In the genomic region with DNA sequence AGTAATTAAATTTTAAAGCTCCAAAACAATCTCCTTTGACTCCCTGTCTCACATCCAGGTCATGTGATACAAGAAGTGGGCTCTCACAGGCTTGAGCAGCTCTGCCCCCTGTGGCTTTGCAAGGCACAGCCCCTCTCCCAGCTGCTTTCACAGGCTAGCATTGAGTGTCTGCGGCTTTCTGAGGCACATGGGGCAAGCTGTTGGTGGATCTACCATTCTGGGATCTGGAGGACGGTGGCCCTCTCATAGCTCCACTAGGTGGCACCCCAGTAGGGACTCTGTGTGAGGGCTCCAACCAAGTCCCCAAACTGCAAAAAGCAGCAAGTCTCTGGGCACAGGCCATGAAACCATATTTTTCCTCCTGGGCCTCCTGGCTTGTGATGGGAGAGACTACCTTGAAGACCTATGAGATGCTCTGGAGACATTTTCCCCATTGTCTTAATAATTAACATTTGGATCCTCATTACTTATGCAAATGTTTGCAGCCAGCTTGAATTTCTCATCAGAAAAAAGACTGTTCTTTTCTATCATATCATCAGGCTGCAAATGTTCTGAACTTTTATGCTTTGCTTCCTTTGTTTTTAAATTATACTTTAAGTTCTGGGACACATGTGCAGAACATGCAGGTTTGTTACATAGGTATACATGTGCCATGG, we compare ENCODE assay signal across 8 cellular contexts.
A peak's percentile ranks its signal among the peaks of the same experiment; 100 is the strongest.
DNase-seq lines count a peak whose midpoint lies in the region; ATAC-seq, FAIRE-seq and TF ChIP-seq lines count a peak whose summit lies in the region.

No MANE protein-coding gene starts in this region.

- DNase-seq in AG10803 (ENCODE audit: low read depth) (peak; percentile 18), GM13977 (ENCODE audit: low spot score) (no peak), NCI-H146 treated with DMSO at 0.1 percent for 48 hours (lab: John Stamatoyannopoulos, UW; ENCODE audit: unreplicated experiment) (peak; percentile 0), fibroblast of gingiva (ENCODE audit: low read depth) (peak; percentile 16), 8988T (no peak), urothelium cell line (ENCODE audit: low spot score) (no peak), lower lobe of right lung (no peak)
- no peak for DNase-seq in activated CD8-positive, alpha-beta memory T cell treated with anti-CD3 and anti-CD28 coated beads for 24 hours

- intact Hi-C loops in lower lobe of right lung (cut with DNase I) = no loop called here

- peaks cover 4% of the 10 kb centered on the region for H3K9me3 ChIP-seq in lower lobe of right lung

- H3K27ac ChIP-seq in lower lobe of right lung = no peak overlapping the region

- TF ChIP-seq CTCF in AG10803 (conservative IDR thresholded peaks at IDR 0.05; ENCODE audit: low read length) (peak; percentile 53), GM13977 (IDR thresholded peaks at IDR 0.05; ENCODE audit: extremely low read depth, insufficient read depth, missing control alignments) (peak; percentile 57), lower lobe of right lung (IDR thresholded peaks at IDR 0.05) (no peak)

- H3K36me3 ChIP-seq in lower lobe of right lung = no peaks in the 10 kb centered on the region

- FAIRE-seq in urothelium cell line (lab: Jason Lieb, UNC) = no peak

- no peak for ATAC-seq in lower lobe of right lung

- in situ Hi-C loops in GM13977 (cut with MboI; ENCODE audit: low pct_unique_long_range_greater_than_20kb, low sequenced_read_pairs, unreplicated experiment) = no loop called here

- no peaks in the 10 kb centered on the region for H3K27me3 ChIP-seq in lower lobe of right lung (ENCODE audit: low read depth)

- H3K4me1 ChIP-seq in lower lobe of right lung = no peaks in the 10 kb centered on the region

- no peak overlapping the region for H3K4me3 ChIP-seq in AG10803 (ENCODE audit: low read length)
- no peak overlapping the region for H3K4me3 ChIP-seq in lower lobe of right lung

Comparison
In these comparisons a context has a peak if more than half of its experiments do, and no peak if none do; other contexts are left out.
1. DNase-seq: peak in AG10803 (single experiment), NCI-H146 treated with DMSO at 0.1 percent for 48 hours (single experiment) and fibroblast of gingiva (single experiment); none in GM13977 (single experiment), 8988T (single experiment), urothelium cell line (single experiment), activated CD8-positive, alpha-beta memory T cell treated with anti-CD3 and anti-CD28 coated beads for 24 hours (single experiment) and lower lobe of right lung (single experiment).